Comparison of ENCODE assay signal across 8 cellular contexts in the genomic region with DNA sequence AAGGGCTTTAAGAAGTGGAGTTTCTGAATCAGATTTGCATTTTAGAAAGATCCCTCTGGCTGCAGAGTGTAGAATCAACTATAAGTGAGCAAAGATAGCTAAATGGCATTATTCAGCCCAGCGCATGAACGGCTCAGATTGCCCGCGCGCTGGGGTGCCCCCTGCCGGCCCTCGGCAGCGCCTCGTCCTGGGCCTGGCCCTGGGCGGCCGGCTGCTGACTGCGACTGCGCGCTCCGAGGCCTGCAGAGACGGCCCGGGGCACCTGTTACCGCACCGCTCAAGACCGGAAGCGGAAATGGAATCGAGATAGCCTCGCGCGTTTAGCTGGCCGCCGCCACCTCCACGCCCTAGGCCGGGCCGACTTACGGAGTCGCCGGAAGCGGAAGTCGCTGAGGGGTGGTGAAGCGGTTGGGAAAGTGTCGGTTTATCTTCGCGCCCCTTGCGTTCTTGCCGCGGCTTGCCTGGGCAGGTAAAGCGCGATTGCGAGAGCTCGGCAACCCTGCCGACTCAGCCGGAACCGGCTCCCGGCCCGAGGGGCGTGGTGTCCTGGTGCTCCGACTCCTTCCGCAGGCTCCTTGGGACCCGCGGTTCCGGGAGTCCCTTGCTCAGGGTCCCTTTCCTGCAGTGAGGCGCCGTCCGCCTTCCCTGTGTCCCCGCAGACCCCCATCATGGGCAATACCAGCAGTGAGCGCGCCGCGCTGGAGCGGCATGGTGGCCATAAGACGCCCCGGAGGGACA. TPM values are rescaled to one million over a fixed set of nuclear protein-coding genes. Genes with fewer than 3 reads are reported as not detected.
A peak's percentile ranks its signal among the peaks of the same experiment; 100 is the strongest.
DNase-seq lines count a peak whose midpoint lies in the region; ATAC-seq and TF ChIP-seq lines count a peak whose summit lies in the region.

A gene with protein sequence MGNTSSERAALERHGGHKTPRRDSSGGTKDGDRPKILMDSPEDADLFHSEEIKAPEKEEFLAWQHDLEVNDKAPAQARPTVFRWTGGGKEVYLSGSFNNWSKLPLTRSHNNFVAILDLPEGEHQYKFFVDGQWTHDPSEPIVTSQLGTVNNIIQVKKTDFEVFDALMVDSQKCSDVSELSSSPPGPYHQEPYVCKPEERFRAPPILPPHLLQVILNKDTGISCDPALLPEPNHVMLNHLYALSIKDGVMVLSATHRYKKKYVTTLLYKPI (plus strand): TSS at position 557 of the 738 bp plus-strand sequence. CDS start 112 bp downstream, at position 669.

- peak within 1 kb of the TSS; percentile 92 for H3K27ac Mint-ChIP-seq in activated B cell treated with CpG ODN at 0.5 μM for 24 hours

- TF ChIP-seq CTCF in AG10803 (conservative IDR thresholded peaks at IDR 0.05; ENCODE audit: low read length) (peak; percentile 61), activated B cell treated with CpG ODN at 0.5 μM for 24 hours (IDR thresholded peaks at IDR 0.05) (peak; percentile 39)

- CTCF ChIA-PET in activated B cell treated with CpG ODN at 0.5 μM for 24 hours (lab: Charles Lee) = interaction anchor here (0.6 to 2.1 kb wide), 7 partner anchors 10 to 221 kb away, joined by 3 to 19 read pairs (median 3); no protein-coding TSS in a partner anchor

- intact Hi-C loops in activated B cell treated with CpG ODN at 0.5 μM for 24 hours (cut with micrococcal nuclease) = loop anchor here (1.0 to 5.0 kb wide), 8 partner anchors 8 to 1651 kb away; a partner anchor contains a TSS

- H3K4me3 ChIP-seq in AG10803 (ENCODE audit: low read length) = peak within 1 kb of the TSS; percentile 94

- H3K4me1 Mint-ChIP-seq in activated B cell treated with CpG ODN at 0.5 μM for 24 hours = peaks cover 59% of the 10 kb centered on the region

- ATAC-seq in HG03196 (IDR thresholded peaks at IDR 0.05; ENCODE audit: unreplicated experiment) (peak; percentile 97), activated B cell treated with CpG ODN at 0.5 μM for 24 hours (ENCODE audit: low read depth) (peak; percentile 91)

- H3K36me3 Mint-ChIP-seq in activated B cell treated with CpG ODN at 0.5 μM for 24 hours (ENCODE audit: low read depth) = peaks cover 31% of the 10 kb centered on the region

- in situ Hi-C loops in GM18951 (cut with MboI; ENCODE audit: low sequenced_read_pairs, unreplicated experiment) = no loop called here

- no peaks in the 10 kb centered on the region for H3K9me3 Mint-ChIP-seq in activated B cell treated with CpG ODN at 0.5 μM for 24 hours

- peak; percentile 86 for TF ChIP-seq POLR2A in GM18951 (IDR thresholded peaks at IDR 0.05; ENCODE audit: extremely low read depth, insufficient read depth, insufficient read length)

- POLR2A ChIA-PET in activated B cell treated with CpG ODN at 0.5 μM for 24 hours (lab: Charles Lee) = interaction anchor here (0.5 to 4.4 kb wide), 8 partner anchors 10 to 1295 kb away, joined by 3 to 43 read pairs (median 4); a partner anchor contains a TSS

- H3K27ac ChIP-seq in caudate nucleus (ENCODE audit: low read depth, low read length) = peak within 1 kb of the TSS; percentile 87

- H3K4me3 Mint-ChIP-seq in activated B cell treated with CpG ODN at 0.5 μM for 24 hours = peak within 1 kb of the TSS; percentile 90

- H3K27me3 Mint-ChIP-seq in activated B cell treated with CpG ODN at 0.5 μM for 24 hours = no peaks in the 10 kb centered on the region

- DNase-seq in AG10803 (ENCODE audit: low read depth) (peak; percentile 97), NCI-H226 (peak; percentile 96), activated B cell treated with CpG ODN at 0.5 μM for 24 hours (peak; percentile 92), caudate nucleus (lab: John Stamatoyannopoulos, UW) (peak; percentile 32 to 96 (median 92)), inferior parietal cortex (ENCODE audit: extremely low spot score) (peak; percentile 97)
- peak; percentile 93 for DNase-seq in stimulated activated CD4-positive, alpha-beta T cell treated with anti-CD3 and anti-CD28 coated beads, Interleukin-12 subunit alpha, Interleukin-12 subunit beta, amount 100 ng/mL, for 24 hours (ENCODE audit: low read depth in 2 of 2)

RNA-seq across cellular contexts. Expression of the gene that starts here (rescaled TPM):
- total RNA-seq in activated B cell treated with CpG ODN at 0.5 μM for 24 hours = 43.9 and 49.1 TPM in 2 replicates

Comparison
In these comparisons a context has a peak if more than half of its experiments do, and no peak if none do; other contexts are left out.
1. Peak in every context shown above with its lines: DNase-seq, ATAC-seq, H3K4me3 ChIP-seq and H3K27ac ChIP-seq.